Comparison of ENCODE assay signal across 1 cellular context in the genomic region with DNA sequence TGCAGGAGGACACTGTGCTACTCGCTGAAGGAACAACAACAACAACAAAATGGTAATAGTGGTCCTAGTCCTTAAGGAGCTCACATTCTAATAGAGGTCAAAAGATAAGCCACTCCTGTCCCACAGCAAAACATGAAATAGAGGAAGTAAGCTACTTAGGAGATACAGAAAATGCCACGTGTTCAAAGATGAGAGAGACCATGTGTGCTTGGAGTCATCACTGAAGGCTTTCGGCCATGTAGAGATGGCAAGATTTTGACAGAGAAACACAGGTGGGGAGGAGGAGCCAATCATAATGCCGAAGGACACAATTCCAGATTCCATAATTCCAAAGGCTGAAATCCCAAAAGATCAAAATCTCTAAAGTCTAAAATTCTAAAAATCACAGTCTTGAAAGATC.
TF ChIP-seq lines count a peak whose summit lies in the region.

No MANE protein-coding gene starts in this region.

TF ChIP-seq in K562, 482 proteins besides CTCF, POLR2A, EP300 and RAD21 (continued from another document):
- TF ChIP-seq, protein P1, sequence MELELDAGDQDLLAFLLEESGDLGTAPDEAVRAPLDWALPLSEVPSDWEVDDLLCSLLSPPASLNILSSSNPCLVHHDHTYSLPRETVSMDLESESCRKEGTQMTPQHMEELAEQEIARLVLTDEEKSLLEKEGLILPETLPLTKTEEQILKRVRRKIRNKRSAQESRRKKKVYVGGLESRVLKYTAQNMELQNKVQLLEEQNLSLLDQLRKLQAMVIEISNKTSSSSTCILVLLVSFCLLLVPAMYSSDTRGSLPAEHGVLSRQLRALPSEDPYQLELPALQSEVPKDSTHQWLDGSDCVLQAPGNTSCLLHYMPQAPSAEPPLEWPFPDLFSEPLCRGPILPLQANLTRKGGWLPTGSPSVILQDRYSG (tag; conservative IDR thresholded peaks at IDR 0.05; ENCODE audit: low read depth), result no peak
